In the genomic region with DNA sequence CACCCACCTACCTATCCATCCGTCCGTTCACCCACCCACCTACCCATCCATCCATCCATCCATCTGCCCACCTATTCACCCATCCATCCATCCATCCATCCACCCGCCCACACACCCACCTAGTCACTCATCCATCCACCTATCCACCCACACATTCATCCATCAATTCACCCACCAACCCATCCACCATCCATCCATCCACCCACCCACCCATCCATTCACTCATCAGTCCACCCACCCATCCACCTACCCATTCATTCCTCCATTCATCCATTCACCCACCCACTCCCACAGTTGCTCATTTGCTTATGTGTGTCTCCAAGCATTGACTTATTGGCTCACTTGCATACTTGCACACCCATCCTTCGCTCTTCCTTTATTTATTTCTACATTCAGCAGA, we compare ENCODE assay signal across 23 cellular contexts. TPM values are rescaled to one million over a fixed set of nuclear protein-coding genes. Genes with fewer than 3 reads are reported as not detected.
DNase-seq lines count a peak whose midpoint lies in the region; ATAC-seq, FAIRE-seq and TF ChIP-seq lines count a peak whose summit lies in the region.
"Had no signal": no experiment of that assay in that cellular context is flagged by ENCODE, and none has a peak within 500 bp of the region (broad histone marks: within the 10 kb centered on the region; RNA-seq: fewer than 3 reads in every experiment).

No MANE protein-coding gene starts in this region.

- H3K79me2 ChIP-seq in SK-N-SH (ENCODE audit: insufficient read depth), result no peaks in the 10 kb centered on the region

- H3K9me2 ChIP-seq in SK-N-SH, result no peaks in the 10 kb centered on the region

- H2AFZ ChIP-seq in SK-N-SH (ENCODE audit: low read depth), result no peak overlapping the region
- H2AFZ ChIP-seq: GM23248 had no signal

- H3K36me3 ChIP-seq in kidney (ENCODE audit: control insufficient read depth in 1 of 2, insufficient read depth in 2 of 2, low read length in 2 of 2) (no peaks in the 10 kb centered on the region), SK-N-SH (replicated peaks in 1 of 2; ENCODE audit: control insufficient read depth in 1 of 2, insufficient read depth in 2 of 2, low read length in 1 of 2) (no peaks in the 10 kb centered on the region)
- H3K36me3 ChIP-seq: BE2C had no signal

- no peak overlapping the region for H3K4me3 ChIP-seq in kidney (ENCODE audit: low read length in 2 of 2)
- no peak overlapping the region for H3K4me3 ChIP-seq in SK-N-SH (ENCODE audit: low read depth in 2 of 2, low read length in 1 of 2)
- H3K4me3 ChIP-seq: A549; BLaER1 treated with 17β-estradiol and CSF1 and Interleukin-3, amounts not matched to agents 10 nM and 100 nM; GM23248 had no signal

- no peaks in the 10 kb centered on the region for H3K9me3 ChIP-seq in kidney (ENCODE audit: control insufficient read depth in 1 of 2, low read length in 2 of 2)
- no peaks in the 10 kb centered on the region for H3K9me3 ChIP-seq in SK-N-SH
- H3K9me3 ChIP-seq: A549; BE2C; BLaER1 treated with 17β-estradiol and CSF1 and Interleukin-3, amounts not matched to agents 10 nM and 100 nM had no signal

- H3K9ac ChIP-seq in kidney (ENCODE audit: low read length in 2 of 2) (no peak overlapping the region), SK-N-SH (no peak overlapping the region)
- H3K9ac ChIP-seq: GM23248 had no signal

- H3K4me1 Mint-ChIP-seq in chondrocyte (ENCODE audit: low read depth), result peaks cover 6% of the 10 kb centered on the region
- H3K4me1 Mint-ChIP-seq: CD4-positive, alpha-beta memory T cell had no signal

- CTCF ChIA-PET in SK-N-SH (lab: Yijun Ruan, JAX), result interaction anchor here (1.8 to 3.2 kb wide), 2 partner anchors 10 to 51 kb away, joined by 9 to 14 read pairs; a partner anchor contains a TSS

- intact Hi-C loops in left ventricle myocardium superior (cut with micrococcal nuclease) (no loop called here), Right ventricle myocardium inferior (cut with DNase I) (no loop called here), kidney (cut with DNase I) (no loop called here)

- FAIRE-seq in kidney (lab: Jason Lieb, UNC), result no peak
- FAIRE-seq: A549, G401.6, GM12892 had no signal

- H3K27ac ChIP-seq in kidney (ENCODE audit: low read depth in 2 of 2, low read length in 2 of 2) (no peak overlapping the region), SK-N-SH (ENCODE audit: low read depth in 2 of 2, low read length in 1 of 2) (no peak overlapping the region)
- H3K27ac ChIP-seq: A549; BLaER1 treated with 17β-estradiol and CSF1 and Interleukin-3, amounts not matched to agents 10 nM and 100 nM; GM23248 had no signal

- POLR2A ChIA-PET in SK-N-SH (lab: Yijun Ruan, JAX), result no interaction called here

- H4K20me1 ChIP-seq in SK-N-SH (ENCODE audit: insufficient read depth), result no peaks in the 10 kb centered on the region
- H4K20me1 ChIP-seq: BLaER1 treated with 17β-estradiol and CSF1 and Interleukin-3, amounts not matched to agents 10 nM and 100 nM had no signal

- H3K9me3 Mint-ChIP-seq in chondrocyte (ENCODE audit: low read depth), result no peaks in the 10 kb centered on the region
- H3K9me3 Mint-ChIP-seq: H9 had no signal

- peaks cover 0 to 4% of the 10 kb centered on the region in 2 donors for H3K4me1 ChIP-seq in kidney (ENCODE audit: control insufficient read depth in 1 of 2, insufficient read depth in 1 of 2, low read depth in 1 of 2, low read length in 2 of 2)
- H3K4me1 ChIP-seq in SK-N-SH (ENCODE audit: control insufficient read depth in 1 of 2, insufficient read depth in 2 of 2, low read depth in 1 of 2, low read length in 1 of 2), result no peaks in the 10 kb centered on the region; a peak in 1 of 4 replicates
- H3K4me1 ChIP-seq: A549, BE2C had no signal

- ATAC-seq in left ventricle myocardium superior, result no peak
- ATAC-seq in Right ventricle myocardium inferior, result no peak
- ATAC-seq in GM18909 (IDR thresholded peaks at IDR 0.05; ENCODE audit: poor library complexity, unreplicated experiment), result no peak
- ATAC-seq: A549, HCT116 had no signal

- TF ChIP-seq EP300 in SK-N-SH (IDR thresholded peaks at IDR 0.05; ENCODE audit: borderline replicate concordance in 1 of 2, low read depth in 1 of 2, low read length in 1 of 2), result no peak

- TF ChIP-seq CTCF in chondrocyte (IDR thresholded peaks at IDR 0.05) (no peak), kidney (IDR thresholded peaks at IDR 0.05; ENCODE audit: borderline replicate concordance, extremely low read depth, insufficient read depth) (no peak), SK-N-SH (IDR thresholded peaks at IDR 0.05) (no peak)

- peak; percentile 3 for DNase-seq in left ventricle myocardium superior
- DNase-seq in Right ventricle myocardium inferior (ENCODE audit: missing footprints), result no peak
- peak; percentile 52 for DNase-seq in chondrocyte (ENCODE audit: low spot score)
- peak; percentile 16 for DNase-seq in kidney
- DNase-seq in SK-N-SH, result no peak
- no peak for DNase-seq in CD1c-positive myeloid dendritic cell (ENCODE audit: extremely low spot score)
- DNase-seq: 8988T; ACHN; AML-193; BE2C; Calu3; CD4-positive, alpha-beta memory T cell; COR-L47; DND-41; GM23248; H9 had no signal

- no peak overlapping the region for H3K4me3 Mint-ChIP-seq in chondrocyte (ENCODE audit: unreplicated experiment)
- H3K4me3 Mint-ChIP-seq: CD14-positive monocyte; CD4-positive, alpha-beta memory T cell; H9 had no signal

- no peaks in the 10 kb centered on the region for H3F3A ChIP-seq in SK-N-SH (replicated peaks; ENCODE audit: insufficient read depth)

- H3K27me3 ChIP-seq in SK-N-SH (ENCODE audit: insufficient read depth), result no peaks in the 10 kb centered on the region
- H3K27me3 ChIP-seq: BE2C; BLaER1 treated with 17β-estradiol and CSF1 and Interleukin-3, amounts not matched to agents 10 nM and 100 nM had no signal

- H3K27me3 Mint-ChIP-seq in chondrocyte (ENCODE audit: low read depth), result peaks cover 3% of the 10 kb centered on the region
- H3K27me3 Mint-ChIP-seq: CD4-positive, alpha-beta memory T cell had no signal

- 71% methylated on average over 4 of the region's 4 CpGs for WGBS in SK-N-SH (ENCODE audit: low lambda C conversion rate)

- H3K27ac Mint-ChIP-seq in chondrocyte (ENCODE audit: unreplicated experiment), result no peak overlapping the region
- H3K27ac Mint-ChIP-seq: CD4-positive, alpha-beta memory T cell; H9 had no signal

- H3K4me2 ChIP-seq in SK-N-SH, result no peak overlapping the region
- H3K4me2 ChIP-seq: A549 had no signal

- TF ChIP-seq RAD21 in SK-N-SH (IDR thresholded peaks at IDR 0.05; ENCODE audit: low read length), result no peak

- H3K36me3 Mint-ChIP-seq in chondrocyte (ENCODE audit: low read depth), result no peaks in the 10 kb centered on the region
- H3K36me3 Mint-ChIP-seq: CD4-positive, alpha-beta memory T cell had no signal

TF ChIP-seq in SK-N-SH, 30 proteins besides CTCF, POLR2A, EP300 and RAD21 (continues in another document):
- TF ChIP-seq FOXM1 (IDR thresholded peaks at IDR 0.05; ENCODE audit: low read depth), result no peak
- TF ChIP-seq, protein P1, sequence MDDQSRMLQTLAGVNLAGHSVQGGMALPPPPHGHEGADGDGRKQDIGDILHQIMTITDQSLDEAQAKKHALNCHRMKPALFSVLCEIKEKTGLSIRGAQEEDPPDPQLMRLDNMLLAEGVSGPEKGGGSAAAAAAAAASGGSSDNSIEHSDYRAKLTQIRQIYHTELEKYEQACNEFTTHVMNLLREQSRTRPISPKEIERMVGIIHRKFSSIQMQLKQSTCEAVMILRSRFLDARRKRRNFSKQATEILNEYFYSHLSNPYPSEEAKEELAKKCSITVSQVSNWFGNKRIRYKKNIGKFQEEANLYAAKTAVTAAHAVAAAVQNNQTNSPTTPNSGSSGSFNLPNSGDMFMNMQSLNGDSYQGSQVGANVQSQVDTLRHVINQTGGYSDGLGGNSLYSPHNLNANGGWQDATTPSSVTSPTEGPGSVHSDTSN (IDR thresholded peaks at IDR 0.05), result no peak
- TF ChIP-seq CHD2 (IDR thresholded peaks at IDR 0.05; ENCODE audit: low read length, partially characterized antibody), result no peak
- TF ChIP-seq RFX5 (IDR thresholded peaks at IDR 0.05; ENCODE audit: low read length), result no peak
- TF ChIP-seq, protein P2, sequence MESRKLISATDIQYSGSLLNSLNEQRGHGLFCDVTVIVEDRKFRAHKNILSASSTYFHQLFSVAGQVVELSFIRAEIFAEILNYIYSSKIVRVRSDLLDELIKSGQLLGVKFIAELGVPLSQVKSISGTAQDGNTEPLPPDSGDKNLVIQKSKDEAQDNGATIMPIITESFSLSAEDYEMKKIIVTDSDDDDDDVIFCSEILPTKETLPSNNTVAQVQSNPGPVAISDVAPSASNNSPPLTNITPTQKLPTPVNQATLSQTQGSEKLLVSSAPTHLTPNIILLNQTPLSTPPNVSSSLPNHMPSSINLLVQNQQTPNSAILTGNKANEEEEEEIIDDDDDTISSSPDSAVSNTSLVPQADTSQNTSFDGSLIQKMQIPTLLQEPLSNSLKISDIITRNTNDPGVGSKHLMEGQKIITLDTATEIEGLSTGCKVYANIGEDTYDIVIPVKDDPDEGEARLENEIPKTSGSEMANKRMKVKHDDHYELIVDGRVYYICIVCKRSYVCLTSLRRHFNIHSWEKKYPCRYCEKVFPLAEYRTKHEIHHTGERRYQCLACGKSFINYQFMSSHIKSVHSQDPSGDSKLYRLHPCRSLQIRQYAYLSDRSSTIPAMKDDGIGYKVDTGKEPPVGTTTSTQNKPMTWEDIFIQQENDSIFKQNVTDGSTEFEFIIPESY (IDR thresholded peaks at IDR 0.05; ENCODE audit: borderline replicate concordance, low read depth), result no peak
- no peak for TF ChIP-seq RXRA (IDR thresholded peaks at IDR 0.05; ENCODE audit: borderline replicate concordance, low read depth)
- TF ChIP-seq NRF1 (IDR thresholded peaks at IDR 0.05; ENCODE audit: low read depth, low read length), result no peak
- no peak for TF ChIP-seq TEAD4 (IDR thresholded peaks at IDR 0.05; ENCODE audit: borderline replicate concordance, insufficient read depth)
- TF ChIP-seq FOSL2 (IDR thresholded peaks at IDR 0.05; ENCODE audit: borderline replicate concordance, low read depth), result no peak
- TF ChIP-seq SMC3 (IDR thresholded peaks at IDR 0.05; ENCODE audit: low read depth, low read length), result no peak
- no peak for TF ChIP-seq POLR2AphosphoS5 (IDR thresholded peaks at IDR 0.05; ENCODE audit: low read depth, low read length)
- TF ChIP-seq ELF1 (IDR thresholded peaks at IDR 0.05), result no peak
- TF ChIP-seq, protein P3, sequence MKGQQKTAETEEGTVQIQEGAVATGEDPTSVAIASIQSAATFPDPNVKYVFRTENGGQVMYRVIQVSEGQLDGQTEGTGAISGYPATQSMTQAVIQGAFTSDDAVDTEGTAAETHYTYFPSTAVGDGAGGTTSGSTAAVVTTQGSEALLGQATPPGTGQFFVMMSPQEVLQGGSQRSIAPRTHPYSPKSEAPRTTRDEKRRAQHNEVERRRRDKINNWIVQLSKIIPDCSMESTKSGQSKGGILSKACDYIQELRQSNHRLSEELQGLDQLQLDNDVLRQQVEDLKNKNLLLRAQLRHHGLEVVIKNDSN (IDR thresholded peaks at IDR 0.05; ENCODE audit: borderline replicate concordance, low read depth), result no peak

RNA-seq across cellular contexts. Expression of a gene that starts 50.1 kb away (rescaled TPM):
- total RNA-seq in left ventricle myocardium superior (4.6 TPM), Right ventricle myocardium inferior (7.0 TPM), chondrocyte (not detected in 3 replicates), kidney (10.7 TPM)
- polyA plus RNA-seq in kidney (ENCODE audit: insufficient read depth, low read depth, low replicate concordance) (6.1 TPM), SK-N-SH (2012; rRNA removed) (0.08 and 0.11 TPM in 2 replicates)
- polyA plus RNA-seq in SK-N-SH (2012; cell fraction: cytosol; rRNA removed), result 0.03 and 0.04 TPM in 2 replicates
- polyA plus RNA-seq in SK-N-SH (2012; cell fraction: nucleus; rRNA removed), result 0.74 and 0.85 TPM in 2 replicates
- total RNA-seq: GM23248 had no signal
- polyA plus RNA-seq: GM23248 had no signal

Comparison
In these comparisons a context has a peak if more than half of its experiments do, and no peak if none do; other contexts are left out.
1. DNase-seq: peak in left ventricle myocardium superior (single experiment), chondrocyte (single experiment) and kidney (single experiment); none in Right ventricle myocardium inferior (single experiment), SK-N-SH (single experiment) and CD1c-positive myeloid dendritic cell (single experiment).